ENCODE assay signal across 1 cellular context in genomic region chr3:169966951-169967915, GRCh38.
A peak's percentile ranks its signal among the peaks of the same experiment; 100 is the strongest.
TF ChIP-seq lines count a peak whose summit lies in the region.

No MANE protein-coding gene starts in this region.

TF ChIP-seq in K562, 482 proteins besides CTCF, POLR2A, EP300 and RAD21 (continued from another document and continues in another):
- TF ChIP-seq MLLT1 (IDR thresholded peaks at IDR 0.05) (0 out of 4 replicates have a peak, but pooled peaks of 1 of the 2 experiments have one; percentile 6), HDAC1 (IDR thresholded peaks at IDR 0.05) (peak in 1 of 2 experiments; percentile 30; a peak in 2 of 4 replicates), VEZF1 (CRISPR knock-in tag; IDR thresholded peaks at IDR 0.05) (peak; percentile 73), CEBPZ (IDR thresholded peaks at IDR 0.05; ENCODE audit: borderline replicate concordance, low read depth, low read length) (no peak), EWSR1 (IDR thresholded peaks at IDR 0.05; ENCODE audit: borderline replicate concordance, low read depth, partially characterized antibody) (no peak), ETV5 (CRISPR knock-in tag; IDR thresholded peaks at IDR 0.05; ENCODE audit: low read depth) (0 out of 2 replicates have a peak, but pooled peaks have one; percentile 12), CREM (IDR thresholded peaks at IDR 0.05; ENCODE audit: low read depth) (0 out of 2 replicates have a peak, but pooled peaks have one; percentile 1), RAD51 (IDR thresholded peaks at IDR 0.05; ENCODE audit: borderline replicate concordance, low read depth) (no peak), MYC (IDR thresholded peaks at IDR 0.05; ENCODE audit: low read depth, low read length) (peak; percentile 4; the same call in 1 of the 2 replicates), MYC (CRISPR knock-in tag; IDR thresholded peaks at IDR 0.05; ENCODE audit: borderline replicate concordance, low read depth) (no peak), HNRNPLL (IDR thresholded peaks at IDR 0.05; ENCODE audit: low read depth, low read length, poor library complexity, severe bottlenecking) (peak; percentile 36), ZNF766 (CRISPR knock-in tag; conservative IDR thresholded peaks at IDR 0.05) (peak; percentile 50; the same call in 1 of the 2 replicates), ESRRA (IDR thresholded peaks at IDR 0.05; ENCODE audit: borderline replicate concordance, low read depth) (0 out of 2 replicates have a peak, but pooled peaks have one; percentile 31), ZFX (CRISPR knock-in tag; IDR thresholded peaks at IDR 0.05) (peak; percentile 94), GATAD2B (IDR thresholded peaks at IDR 0.05; ENCODE audit: borderline replicate concordance) (no peak), RERE (CRISPR knock-in tag; IDR thresholded peaks at IDR 0.05; ENCODE audit: borderline replicate concordance) (no peak), HNRNPK (IDR thresholded peaks at IDR 0.05; ENCODE audit: low read depth, low read length, poor library complexity, severe bottlenecking) (peak; percentile 66), NRF1 (conservative IDR thresholded peaks at IDR 0.05 in 1 of 2, IDR thresholded peaks at IDR 0.05 in 1 of 2) (peak in 1 of 2 experiments; percentile 36; a peak in 2 of 4 replicates), ZNF280B (CRISPR knock-in tag; IDR thresholded peaks at IDR 0.05) (no peak), HMGN3 (IDR thresholded peaks at IDR 0.05; ENCODE audit: borderline replicate concordance, extremely low read depth, insufficient read length, low read depth, low read length) (peak; percentile 51), HMGXB4 (CRISPR knock-in tag; IDR thresholded peaks at IDR 0.05) (peak; percentile 62; the same call in 1 of the 2 replicates), NKRF (IDR thresholded peaks at IDR 0.05; ENCODE audit: borderline replicate concordance) (peak; percentile 37; the same call in 1 of the 2 replicates), MNT (conservative IDR thresholded peaks at IDR 0.05) (peak; percentile 46 to 51; a peak in 3 of 4 replicates), NCOA6 (IDR thresholded peaks at IDR 0.05) (0 out of 2 replicates have a peak, but pooled peaks have one; percentile 29), ZBTB9 (CRISPR knock-in tag; IDR thresholded peaks at IDR 0.05) (no peak), RBBP5 (IDR thresholded peaks at IDR 0.05; ENCODE audit: borderline replicate concordance, insufficient read depth, low read length, poor library complexity, severe bottlenecking) (peak; percentile 81), CCNT2 (IDR thresholded peaks at IDR 0.05; ENCODE audit: borderline replicate concordance, extremely low read depth, insufficient read length, low read depth, low read length) (peak; percentile 47), SIN3A (IDR thresholded peaks at IDR 0.05; ENCODE audit: borderline replicate concordance in 2 of 2, control insufficient read depth in 1 of 2, low read depth in 2 of 2, low read length in 2 of 2) (peak in 1 of 2 experiments; percentile 37; a peak in 1 of 4 replicates), RBM22 (IDR thresholded peaks at IDR 0.05; ENCODE audit: low read depth, low read length, poor library complexity, severe bottlenecking) (peak; percentile 4), SUPT5H (IDR thresholded peaks at IDR 0.05) (0 out of 2 replicates have a peak, but pooled peaks have one; percentile 7), FOXK2 (conservative IDR thresholded peaks at IDR 0.05 in 1 of 2, IDR thresholded peaks at IDR 0.05 in 1 of 2; ENCODE audit: low read depth in 2 of 2) (peak; percentile 58 to 60; a peak in 2 of 4 replicates), ZNF23 (CRISPR knock-in tag; IDR thresholded peaks at IDR 0.05) (no peak)
